In genomic region chrX:848366-848765, GRCh38 we compare ENCODE assay signal across 22 cellular contexts.
"Had no signal": no experiment of that assay in that cellular context is flagged by ENCODE, and none has a peak within 500 bp of the region (broad histone marks: within the 10 kb centered on the region; RNA-seq: fewer than 3 reads in every experiment).

No MANE protein-coding gene starts in this region.

- H3K4me3 ChIP-seq: ovary, sigmoid colon had no signal

- H3K9me3 ChIP-seq: ovary, sigmoid colon had no signal

- H3K4me3 Mint-ChIP-seq: activated CD4-positive, alpha-beta memory T cell treated with anti-CD3 and anti-CD28 coated beads, Interleukin-2, amount 10 ng/mL, durations not matched to agents 7 days and 5 days; activated CD4-positive, alpha-beta T cell treated with anti-CD3 and anti-CD28 coated beads for 36 hours; activated naive CD8-positive, alpha-beta T cell treated with anti-CD3 and anti-CD28 coated beads for 36 hours; brain; memory B cell; natural killer cell treated with Interleukin-12 subunit alpha and Interleukin-12 subunit beta and Interleukin-15 and Interleukin-18, amount 100 ng/mL, for 72 hours; stimulated activated effector memory CD8-positive, alpha-beta T cell treated with anti-CD3 and anti-CD28 coated beads, Interleukin-12 subunit alpha, Interleukin-12 subunit beta, amount 100 ng/mL, for 72 hours had no signal

- H3K4me1 Mint-ChIP-seq: activated CD4-positive, alpha-beta memory T cell treated with anti-CD3 and anti-CD28 coated beads, Interleukin-2, amount 10 ng/mL, durations not matched to agents 7 days and 5 days; stimulated activated effector memory CD8-positive, alpha-beta T cell treated with anti-CD3 and anti-CD28 coated beads, Interleukin-12 subunit alpha, Interleukin-12 subunit beta, amount 100 ng/mL, for 72 hours had no signal

- H3K27me3 Mint-ChIP-seq: activated CD4-positive, alpha-beta memory T cell treated with anti-CD3 and anti-CD28 coated beads, Interleukin-2, amount 10 ng/mL, durations not matched to agents 7 days and 5 days; activated naive CD8-positive, alpha-beta T cell treated with anti-CD3 and anti-CD28 coated beads for 36 hours had no signal

- DNase-seq: activated CD4-positive, alpha-beta memory T cell treated with anti-CD3 and anti-CD28 coated beads, Interleukin-2, amount 10 ng/mL, durations not matched to agents 7 days and 5 days; activated CD4-positive, alpha-beta T cell treated with anti-CD3 and anti-CD28 coated beads for 36 hours; activated naive CD8-positive, alpha-beta T cell treated with anti-CD3 and anti-CD28 coated beads for 36 hours; activated T-cell treated with anti-CD3 and anti-CD28 coated beads, Interleukin-2, amount 50 U/mL, for 48 hours; amygdala; central memory CD4-positive, alpha-beta T cell; cortex of kidney; effector memory CD4-positive, alpha-beta T cell; foreskin keratinocyte; glutamatergic neuron; hypothalamus; left ventricle myocardium superior; ovary; sigmoid colon; T-helper 1 cell; T1000 had no signal

- H3K27ac ChIP-seq: foreskin keratinocyte, ovary, sigmoid colon, VCaP had no signal

- H3K27me3 ChIP-seq: foreskin keratinocyte, ovary had no signal

- ATAC-seq: activated CD4-positive, alpha-beta T cell treated with anti-CD3 and anti-CD28 coated beads for 36 hours; foreskin keratinocyte; left ventricle myocardium superior; natural killer cell treated with Interleukin-12 subunit alpha and Interleukin-12 subunit beta and Interleukin-15 and Interleukin-18, amount 100 ng/mL, for 72 hours; stimulated activated effector memory CD8-positive, alpha-beta T cell treated with anti-CD3 and anti-CD28 coated beads, Interleukin-12 subunit alpha, Interleukin-12 subunit beta, amount 100 ng/mL, for 72 hours had no signal

- H3K4me1 ChIP-seq: foreskin keratinocyte, sigmoid colon had no signal

- H3K27ac Mint-ChIP-seq: activated CD4-positive, alpha-beta memory T cell treated with anti-CD3 and anti-CD28 coated beads, Interleukin-2, amount 10 ng/mL, durations not matched to agents 7 days and 5 days; activated CD4-positive, alpha-beta T cell treated with anti-CD3 and anti-CD28 coated beads for 36 hours; activated naive CD8-positive, alpha-beta T cell treated with anti-CD3 and anti-CD28 coated beads for 36 hours; brain; memory B cell; natural killer cell treated with Interleukin-12 subunit alpha and Interleukin-12 subunit beta and Interleukin-15 and Interleukin-18, amount 100 ng/mL, for 72 hours; stimulated activated effector memory CD8-positive, alpha-beta T cell treated with anti-CD3 and anti-CD28 coated beads, Interleukin-12 subunit alpha, Interleukin-12 subunit beta, amount 100 ng/mL, for 72 hours had no signal

- FAIRE-seq: urothelium cell line had no signal

- H3K9me3 Mint-ChIP-seq: natural killer cell treated with Interleukin-12 subunit alpha and Interleukin-12 subunit beta and Interleukin-15 and Interleukin-18, amount 100 ng/mL, for 72 hours had no signal

- H3K36me3 Mint-ChIP-seq: activated naive CD8-positive, alpha-beta T cell treated with anti-CD3 and anti-CD28 coated beads for 36 hours; brain; memory B cell; natural killer cell treated with Interleukin-12 subunit alpha and Interleukin-12 subunit beta and Interleukin-15 and Interleukin-18, amount 100 ng/mL, for 72 hours; stimulated activated effector memory CD8-positive, alpha-beta T cell treated with anti-CD3 and anti-CD28 coated beads, Interleukin-12 subunit alpha, Interleukin-12 subunit beta, amount 100 ng/mL, for 72 hours had no signal

- H3K36me3 ChIP-seq: ovary, sigmoid colon had no signal
